ENCODE assay signal across 25 cellular contexts in the genomic region with DNA sequence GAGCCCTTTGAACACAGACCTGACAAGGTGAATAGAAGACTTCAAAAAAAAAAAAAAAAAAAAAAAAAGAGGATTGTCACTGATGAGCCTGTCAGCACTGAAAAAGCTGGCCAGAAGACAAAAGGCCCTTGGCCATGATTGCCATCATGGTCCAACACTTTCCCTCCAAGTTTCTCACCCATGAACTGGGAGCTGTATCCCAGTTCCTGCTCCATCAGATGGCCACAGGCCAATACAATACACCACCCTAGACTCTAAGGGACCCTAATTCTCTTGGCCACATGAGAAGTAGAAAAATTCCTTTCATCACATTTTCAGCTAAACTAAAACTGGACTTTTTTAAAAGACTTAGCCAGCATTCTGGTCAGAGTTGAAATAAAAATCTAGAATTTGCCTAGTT.
"Had no signal": no experiment of that assay in that cellular context is flagged by ENCODE, and none has a peak within 500 bp of the region (broad histone marks: within the 10 kb centered on the region; RNA-seq: fewer than 3 reads in every experiment).

No MANE protein-coding gene starts in this region.

- H3K27ac ChIP-seq: suprapubic skin had no signal

- H3K9me3 ChIP-seq: suprapubic skin, tibial nerve had no signal

- H3K4me2 ChIP-seq: hepatocyte had no signal

- DNase-seq: activated CD4-positive, alpha-beta T cell treated with anti-CD3 and anti-CD28 coated beads for 1 hour; activated CD4-positive, alpha-beta T cell treated with anti-CD3 and anti-CD28 coated beads, Interleukin-2, amount 50 U/mL, for 1 hour; activated CD8-positive, alpha-beta T cell treated with anti-CD3 and anti-CD28 coated beads for 36 hours; activated naive CD4-positive, alpha-beta T cell treated with Interleukin-2 at 50 U/mL for 16 hours; activated T-cell treated with anti-CD3 and anti-CD28 coated beads, Interleukin-2, amount 50 U/mL, for 4 hours; anterior cingulate cortex; dermis blood vessel endothelial cell; effector CD4-positive, alpha-beta T cell; left cardiac atrium; midbrain; natural killer cell; small intestine; stimulated activated CD4-positive, alpha-beta T cell treated with anti-CD3 and anti-CD28 coated beads, Interleukin-1b, Interleukin-23, amount 100 ng/mL, for 48 hours; stimulated activated CD4-positive, alpha-beta T cell treated with anti-CD3 and anti-CD28 coated beads, Interleukin-4, amount 100 ng/mL, for 4 hours; stimulated activated CD8-positive, alpha-beta memory T cell treated with anti-CD3 and anti-CD28 coated beads, Interleukin-4, amount 100 ng/mL, for 48 hours; stimulated activated naive CD4-positive, alpha-beta T cell; T-helper 2 cell had no signal

- H3K27me3 Mint-ChIP-seq: activated CD8-positive, alpha-beta T cell treated with anti-CD3 and anti-CD28 coated beads for 36 hours; activated naive CD8-positive, alpha-beta T cell; central memory CD8-positive, alpha-beta T cell had no signal

- H3K9me3 Mint-ChIP-seq: activated CD8-positive, alpha-beta T cell treated with anti-CD3 and anti-CD28 coated beads for 36 hours; activated T-cell treated with anti-CD3 and anti-CD28 coated beads, Interleukin-2, amount 50 U/mL, for 4 hours; central memory CD8-positive, alpha-beta T cell; natural killer cell; WTC11 had no signal

- H3K36me3 ChIP-seq: suprapubic skin had no signal

- H3K27ac Mint-ChIP-seq: activated CD8-positive, alpha-beta T cell treated with anti-CD3 and anti-CD28 coated beads for 36 hours; activated naive CD8-positive, alpha-beta T cell had no signal

- H3K27me3 ChIP-seq: hepatocyte, suprapubic skin, tibial nerve had no signal

- H3K4me3 Mint-ChIP-seq: activated CD8-positive, alpha-beta T cell treated with anti-CD3 and anti-CD28 coated beads for 36 hours; activated naive CD8-positive, alpha-beta T cell; activated T-cell treated with anti-CD3 and anti-CD28 coated beads, Interleukin-2, amount 50 U/mL, for 4 hours; central memory CD8-positive, alpha-beta T cell; natural killer cell; WTC11 had no signal

- H2AFZ ChIP-seq: hepatocyte had no signal

- H3K4me3 ChIP-seq: hepatocyte, suprapubic skin, tibial nerve had no signal

- H3K36me3 Mint-ChIP-seq: natural killer cell, WTC11 had no signal

- FAIRE-seq: bronchial epithelial cell, frontal cortex, small intestine had no signal

- ATAC-seq: activated CD8-positive, alpha-beta T cell treated with anti-CD3 and anti-CD28 coated beads for 36 hours; activated T-cell treated with anti-CD3 and anti-CD28 coated beads, Interleukin-2, amount 50 U/mL, for 4 hours; natural killer cell; WTC11 had no signal
